Comparison of ENCODE assay signal across 8 cellular contexts in the genomic region with DNA sequence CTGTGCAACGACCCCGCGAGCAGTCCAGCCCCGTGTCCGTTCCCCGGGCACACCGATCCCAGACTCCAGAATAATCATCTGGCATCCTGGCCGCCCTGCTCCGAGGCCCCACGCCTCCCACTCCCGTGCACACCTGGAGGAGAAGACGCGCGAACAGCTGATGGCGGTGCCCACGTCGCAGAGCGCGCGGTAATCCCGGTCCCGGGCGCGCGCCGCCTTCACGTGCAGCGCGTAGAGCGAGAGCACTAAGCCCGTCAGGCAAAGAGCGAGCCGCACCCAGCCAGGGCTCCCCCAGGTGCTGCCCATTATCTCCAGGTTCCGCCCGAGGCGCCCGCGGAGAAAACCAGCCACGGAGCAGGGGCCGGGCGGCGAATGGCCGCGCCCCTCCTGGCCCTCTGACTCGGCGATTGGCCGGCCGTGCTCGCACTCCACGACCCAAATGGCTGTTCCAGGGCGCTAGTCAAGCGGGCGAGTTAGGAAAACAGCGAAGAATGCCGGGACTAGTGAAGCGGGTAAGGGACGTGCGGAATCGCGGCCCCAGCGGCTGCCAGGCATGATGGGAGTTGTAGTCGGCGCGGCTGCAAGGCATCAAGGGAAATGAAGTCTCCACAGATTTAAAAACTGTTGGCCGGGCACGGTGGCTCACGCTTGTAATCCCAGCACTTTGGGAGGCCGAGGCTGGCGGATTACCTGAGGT. TPM values are rescaled to one million over a fixed set of nuclear protein-coding genes. Genes with fewer than 3 reads are reported as not detected.
A peak's percentile ranks its signal among the peaks of the same experiment; 100 is the strongest.
DNase-seq lines count a peak whose midpoint lies in the region; ATAC-seq, FAIRE-seq and TF ChIP-seq lines count a peak whose summit lies in the region.

TSS of gene VKORC1 (minus strand) at position 374 of the 697 bp plus-strand sequence. CDS start at position 306, 68 bp downstream.

- H3K27me3 Mint-ChIP-seq in activated CD4-positive, alpha-beta T cell treated with anti-CD3 and anti-CD28 coated beads, Interleukin-2, amount 10 ng/mL, durations not matched to agents 7 days and 5 days = no peaks in the 10 kb centered on the region

- peak within 1 kb of the TSS; percentile 93 for H3K4me3 ChIP-seq in BJ (ENCODE audit: low read depth, low read length)

- peaks cover 8% of the 10 kb centered on the region for H3K36me3 Mint-ChIP-seq in activated CD4-positive, alpha-beta T cell treated with anti-CD3 and anti-CD28 coated beads, Interleukin-2, amount 10 ng/mL, durations not matched to agents 7 days and 5 days (ENCODE audit: low read depth)

- peaks cover 33% of the 10 kb centered on the region for H3K4me1 Mint-ChIP-seq in activated CD4-positive, alpha-beta T cell treated with anti-CD3 and anti-CD28 coated beads, Interleukin-2, amount 10 ng/mL, durations not matched to agents 7 days and 5 days

- POLR2A ChIA-PET in BJ (lab: Charles Lee) = interaction anchor here (0.7 kb wide), 1 partner anchor 96 kb away, joined by 7 read pairs; no protein-coding TSS in a partner anchor
- POLR2A ChIA-PET in activated CD4-positive, alpha-beta T cell treated with anti-CD3 and anti-CD28 coated beads, Interleukin-2, amount 10 ng/mL, durations not matched to agents 7 days and 5 days (lab: Charles Lee) = no interaction called here

- no peaks in the 10 kb centered on the region for H3K9me3 Mint-ChIP-seq in activated CD4-positive, alpha-beta T cell treated with anti-CD3 and anti-CD28 coated beads, Interleukin-2, amount 10 ng/mL, durations not matched to agents 7 days and 5 days

- FAIRE-seq in GM19239 (lab: Jason Lieb, UNC) = peak; percentile 84

- H3K27ac Mint-ChIP-seq in activated CD4-positive, alpha-beta T cell treated with anti-CD3 and anti-CD28 coated beads, Interleukin-2, amount 10 ng/mL, durations not matched to agents 7 days and 5 days = peak within 1 kb of the TSS; percentile 94

- H3K27me3 ChIP-seq in BJ (ENCODE audit: control insufficient read depth, insufficient read depth, low read length) = no peaks in the 10 kb centered on the region

- H3K36me3 ChIP-seq in BJ (ENCODE audit: control insufficient read depth, insufficient read depth, low read length) = no peaks in the 10 kb centered on the region

- peak; percentile 88 for DNase-seq in BJ (ENCODE audit: low read depth)
- peak; percentile 88 for DNase-seq in GM19239 (ENCODE audit: insufficient read length, low spot score)
- peak; percentile 97 to 99 for DNase-seq in NCI-H526 (lab: John Stamatoyannopoulos, UW)
- DNase-seq in activated CD4-positive, alpha-beta T cell treated with anti-CD3 and anti-CD28 coated beads, Interleukin-2, amount 10 ng/mL, durations not matched to agents 7 days and 5 days = peak; percentile 91
- DNase-seq in cortex of kidney (lab: John Stamatoyannopoulos, UW) = peak; percentile 22
- DNase-seq in left lobe of liver (ENCODE audit: low spot score) = peak; percentile 98
- peak; percentile 76 for DNase-seq in stimulated activated CD4-positive, alpha-beta T cell treated with anti-CD3 and anti-CD28 coated beads, Interleukin-2, amount 100 ng/mL, for 4 hours (ENCODE audit: low read depth)

- ATAC-seq in HG03457 (IDR thresholded peaks at IDR 0.05; ENCODE audit: unreplicated experiment) (peak; percentile 73), left lobe of liver (peak; percentile 91)

- TF ChIP-seq CTCF in BJ (IDR thresholded peaks at IDR 0.05; ENCODE audit: insufficient read depth, low read depth, low read length) = no peak

- CTCF ChIA-PET in BJ (lab: Yijun Ruan, JAX) = interaction anchor here (0.5 to 6.4 kb wide), 7 partner anchors 15 to 153 kb away, joined by 3 to 54 read pairs (median 3); partner anchors contain the start of gene HSD3B7
- CTCF ChIA-PET in activated CD4-positive, alpha-beta T cell treated with anti-CD3 and anti-CD28 coated beads, Interleukin-2, amount 10 ng/mL, durations not matched to agents 7 days and 5 days (lab: Charles Lee) = interaction anchor here (0.7 to 2.5 kb wide), 6 partner anchors 10 to 152 kb away, joined by 3 to 13 read pairs (median 3); partner anchors contain the start of genes ZNF646 and ZNF668

- H3K4me3 Mint-ChIP-seq in activated CD4-positive, alpha-beta T cell treated with anti-CD3 and anti-CD28 coated beads, Interleukin-2, amount 10 ng/mL, durations not matched to agents 7 days and 5 days = peak within 1 kb of the TSS; percentile 93

RNA-seq across cellular contexts. Expression of gene VKORC1, which starts in this region (rescaled TPM):
- polyA plus RNA-seq in BJ (2011; rRNA removed) = 416 and 515 TPM in 2 replicates
- polyA minus RNA-seq in BJ (2011; rRNA and poly(A)+ RNA removed) = 118 and 200 TPM in 2 replicates
- 10 to 100 TPM; 55.5 to 59.3 TPM for total RNA-seq in activated CD4-positive, alpha-beta T cell treated with anti-CD3 and anti-CD28 coated beads, Interleukin-2, amount 10 ng/mL, durations not matched to agents 7 days and 5 days
- total RNA-seq in left lobe of liver = 101 TPM

Comparison
In these comparisons a context has a peak if more than half of its experiments do, and no peak if none do; other contexts are left out.
1. Peak in every context shown above with its lines: DNase-seq, ATAC-seq and H3K4me3 ChIP-seq.
2. DNase-seq: peak in every context shown above with its lines; median percentile 98 in NCI-H526; 98 in left lobe of liver; 91 in activated CD4-positive, alpha-beta T cell treated with anti-CD3 and anti-CD28 coated beads, Interleukin-2, amount 10 ng/mL, durations not matched to agents 7 days and 5 days; 88 in BJ; 88 in GM19239; 76 in stimulated activated CD4-positive, alpha-beta T cell treated with anti-CD3 and anti-CD28 coated beads, Interleukin-2, amount 100 ng/mL, for 4 hours; 22 in cortex of kidney.